Comparison of ENCODE assay signal across 8 cellular contexts in genomic region chr3:124760601-124761000, GRCh38. TPM values are rescaled to one million over a fixed set of nuclear protein-coding genes. Genes with fewer than 3 reads are reported as not detected.
DNase-seq lines count a peak whose midpoint lies in the region; ATAC-seq and TF ChIP-seq lines count a peak whose summit lies in the region.

No MANE protein-coding gene starts in this region.

- no peak for TF ChIP-seq CTCF in fibroblast of the aortic adventitia (IDR thresholded peaks at IDR 0.05; ENCODE audit: insufficient read depth, low read length)

- H3K4me3 ChIP-seq in fibroblast of the aortic adventitia (ENCODE audit: low read depth, low read length) = no peak overlapping the region
- no peak overlapping the region for H3K4me3 ChIP-seq in skeletal muscle cell (ENCODE audit: low read depth, low read length)

- DNase-seq in NCI-H2196 (lab: John Stamatoyannopoulos, UW; ENCODE audit: unreplicated experiment) = peak; percentile 70
- DNase-seq in NCI-H2196 treated with DMSO at 0.1 percent for 48 hours (lab: John Stamatoyannopoulos, UW; ENCODE audit: unreplicated experiment) = no peak
- peak; percentile 12 for DNase-seq in SHP77 treated with DMSO at 0.1 percent for 48 hours (lab: John Stamatoyannopoulos, UW)
- DNase-seq in fibroblast of the aortic adventitia (ENCODE audit: low read depth) = peak; percentile 61
- DNase-seq in skeletal muscle cell (ENCODE audit: low read depth) = peak; percentile 56
- no peak for DNase-seq in HuH-7.5 (ENCODE audit: low spot score)

- ATAC-seq in GM21723 (IDR thresholded peaks at IDR 0.05; ENCODE audit: unreplicated experiment) (no peak), GM19463 (IDR thresholded peaks at IDR 0.05; ENCODE audit: unreplicated experiment) (no peak)

RNA-seq across cellular contexts. Expression of gene UMPS, which starts 30.3 kb away (rescaled TPM):
- total RNA-seq in fibroblast of the aortic adventitia (ENCODE audit: low replicate concordance) = 28.6 and 83.3 TPM in 2 replicates

Comparison
In these comparisons a context has a peak if more than half of its experiments do, and no peak if none do; other contexts are left out.
1. DNase-seq: peak in NCI-H2196 (single experiment), SHP77 treated with DMSO at 0.1 percent for 48 hours (single experiment), fibroblast of the aortic adventitia (single experiment) and skeletal muscle cell (single experiment); none in NCI-H2196 treated with DMSO at 0.1 percent for 48 hours (single experiment) and HuH-7.5 (single experiment).